ENCODE assay signal across 8 cellular contexts in genomic region chr21:42002421-42002958, GRCh38. TPM values are rescaled to one million over a fixed set of nuclear protein-coding genes. Genes with fewer than 3 reads are reported as not detected.
DNase-seq lines count a peak whose midpoint lies in the region; ATAC-seq, FAIRE-seq and TF ChIP-seq lines count a peak whose summit lies in the region.

No MANE protein-coding gene starts in this region.

- peak; percentile 77 for DNase-seq in GM03348 (ENCODE audit: low spot score)
- DNase-seq in T-helper 17 cell: peak in 1 of 3 donors; percentile 12
- DNase-seq in GM12878 (ENCODE audit: low read depth, low spot score): peak; percentile 86
- peak; percentile 77 for DNase-seq in stimulated activated CD4-positive, alpha-beta T cell treated with anti-CD3 and anti-CD28 coated beads, Interleukin-2, amount 100 ng/mL, for 4 hours (ENCODE audit: low read depth)
- no peak for DNase-seq in D341Med (ENCODE audit: low spot score)
- no peak for DNase-seq in right cardiac atrium
- DNase-seq in Calu3: no peak

- in situ Hi-C loops in GM12878 (cut with MboI): loop anchor here (5.0 kb wide), 1 partner anchor 75 kb away; no protein-coding TSS in a partner anchor

- H3K27ac ChIP-seq in HEK293 (ENCODE audit: extremely low read depth, low read depth, low read length) (no peak overlapping the region), GM12878 (ENCODE audit: control insufficient read depth, insufficient read depth) (peak overlapping the region; percentile 79), right cardiac atrium (ENCODE audit: low read length) (no peak overlapping the region)

- no peaks in the 10 kb centered on the region for H3K9me3 ChIP-seq in HEK293 (ENCODE audit: control insufficient read depth, insufficient read depth, low read depth, low read length)
- H3K9me3 ChIP-seq in T-helper 17 cell (ENCODE audit: control insufficient read depth, low read length, poor library complexity, severe bottlenecking): no peaks in the 10 kb centered on the region
- no peaks in the 10 kb centered on the region for H3K9me3 ChIP-seq in GM12878 (replicated peaks; ENCODE audit: control insufficient read depth, insufficient read depth, low read length)
- no peaks in the 10 kb centered on the region for H3K9me3 ChIP-seq in right cardiac atrium (ENCODE audit: control insufficient read depth, low read length)

- H3K79me2 ChIP-seq in GM12878 (ENCODE audit: control insufficient read depth, insufficient read depth, low read length): peaks cover 50% of the 10 kb centered on the region

- H3K4me1 ChIP-seq in HEK293 (ENCODE audit: control insufficient read depth, insufficient read depth, low read length) (0 out of 2 replicates have a peak, but pooled peaks cover 3% of the 10 kb centered on the region), GM12878 (ENCODE audit: control insufficient read depth, insufficient read depth, low read length) (peaks cover 19% of the 10 kb centered on the region), right cardiac atrium (ENCODE audit: control insufficient read depth, insufficient read depth, low read length) (no peaks in the 10 kb centered on the region)

- BruUV-seq in GM12878 (replicated peaks; lab: Mats Ljungman, UMichigan): no TSS peak
- no TSS peak for BruUV-seq in Calu3 (replicated peaks; lab: Mats Ljungman, UMichigan)

- H3K4me3 ChIP-seq in HEK293 (ENCODE audit: low read depth, low read length) (no peak overlapping the region), GM12878 (peak overlapping the region; percentile 50), right cardiac atrium (ENCODE audit: low read length) (no peak overlapping the region)

- H3K36me3 ChIP-seq in HEK293 (ENCODE audit: control insufficient read depth in 2 of 2, insufficient read depth in 1 of 2, low read length in 2 of 2) (peaks cover 10 to 50% of the 10 kb centered on the region in 2 experiments; a peak in 2 of 3 replicates), GM12878 (ENCODE audit: control insufficient read depth in 2 of 2, insufficient read depth in 2 of 2, low read length in 1 of 2) (peaks cover 2 to 14% of the 10 kb centered on the region in 2 experiments)

- no peaks in the 10 kb centered on the region for H3K9me3 Mint-ChIP-seq in Calu3 (ENCODE audit: low read depth, unreplicated experiment)

- no peaks in the 10 kb centered on the region for H3K27me3 ChIP-seq in GM12878 (replicated peaks in 1 of 2; ENCODE audit: control insufficient read depth in 2 of 2, insufficient read depth in 2 of 2, low read length in 1 of 2)
- no peaks in the 10 kb centered on the region for H3K27me3 ChIP-seq in right cardiac atrium (ENCODE audit: control insufficient read depth, insufficient read depth)

- peak; percentile 18 for FAIRE-seq in GM12878 (lab: Jason Lieb, UNC)

- intact Hi-C loops in GM12878 (cut with micrococcal nuclease; ENCODE audit: unreplicated experiment): loop anchor here (2.0 to 10.0 kb wide), 4 partner anchors 50 to 638 kb away; partner anchors contain the start of genes C2CD2 and MX2
- intact Hi-C loops in right cardiac atrium (cut with DNase I): loop anchor here in 3 of 4 donors (10.0 kb wide), 2 partner anchors 48 to 128 kb away; partner anchors contain the start of genes C2CD2 (in 3 of the 3) and PRDM15 (in 1 of the 3)
- intact Hi-C loops in Calu3 (cut with micrococcal nuclease; ENCODE audit: unreplicated experiment): no loop called here

- peaks cover 38% of the 10 kb centered on the region for H3K4me1 Mint-ChIP-seq in T-helper 17 cell
- peaks cover 13% of the 10 kb centered on the region for H3K4me1 Mint-ChIP-seq in Calu3 (ENCODE audit: low read depth, unreplicated experiment)

- no peak for TF ChIP-seq RAD21 in GM12878 (IDR thresholded peaks at IDR 0.05; ENCODE audit: insufficient read depth, low read depth, low read length)

- ATAC-seq in T-helper 17 cell (peak; percentile 72), GM12878 (peak; percentile 92), right cardiac atrium (no peak)

- H3K36me3 Mint-ChIP-seq in T-helper 17 cell (ENCODE audit: low read depth): peaks cover 22% of the 10 kb centered on the region
- H3K36me3 Mint-ChIP-seq in Calu3 (ENCODE audit: insufficient read depth, unreplicated experiment): peaks cover 14% of the 10 kb centered on the region

- H3K27me3 Mint-ChIP-seq in T-helper 17 cell (no peaks in the 10 kb centered on the region), Calu3 (ENCODE audit: unreplicated experiment) (no peaks in the 10 kb centered on the region)

- H3K9ac ChIP-seq in GM12878 (ENCODE audit: control insufficient read depth, insufficient read depth, low read length): peak overlapping the region; percentile 55

- peak; percentile 80 to 85; a peak in 3 of 4 replicates for TF ChIP-seq EP300 in GM12878 (IDR thresholded peaks at IDR 0.05; ENCODE audit: borderline replicate concordance in 1 of 2, control insufficient read depth in 1 of 2, low read depth in 2 of 2, low read length in 2 of 2)

- 1% methylated on average over 14 of the region's 14 CpGs for WGBS in GM12878 (ENCODE audit: insufficient coverage, insufficient replicate concordance, low lambda C conversion rate, missing lambda C conversion rate)
- WGBS in right cardiac atrium: 87% methylated on average over 14 of the region's 14 CpGs

- RAD21 ChIA-PET in GM12878 (lab: Charles Lee; ENCODE audit: unreplicated experiment): interaction anchor here (0.5 to 1.5 kb wide), 6 partner anchors 14 to 115 kb away, joined by 4 to 7 read pairs (median 5); no protein-coding TSS in a partner anchor

- CTCF ChIA-PET in HEK293 (lab: Yijun Ruan, JAX): interaction anchor here (0.5 to 0.6 kb wide), 2 partner anchors 97 to 256 kb away, joined by 3 to 4 read pairs; no protein-coding TSS in a partner anchor
- CTCF ChIA-PET in GM12878 (lab: Yijun Ruan, JAX): interaction anchor here (0.7 to 2.0 kb wide), 5 partner anchors 45 to 142 kb away, joined by 3 to 9 read pairs (median 3); no protein-coding TSS in a partner anchor
- CTCF ChIA-PET in Calu3 (lab: Charles Lee): no interaction called here

- H4K20me1 ChIP-seq in GM12878 (ENCODE audit: control insufficient read depth, insufficient read depth): no peaks in the 10 kb centered on the region

- peak overlapping the region; percentile 25 for H2AFZ ChIP-seq in GM12878 (ENCODE audit: control insufficient read depth, low read depth, low read length)

- SMC1A ChIA-PET in GM12878 (lab: Charles Lee; ENCODE audit: uncharacterized antibody, unreplicated experiment): interaction anchor here (0.9 to 1.6 kb wide), 5 partner anchors 9 to 115 kb away, joined by 3 to 5 read pairs (median 4); no protein-coding TSS in a partner anchor

- peak overlapping the region; percentile 86 for H3K27ac Mint-ChIP-seq in T-helper 17 cell
- no peak overlapping the region for H3K27ac Mint-ChIP-seq in Calu3 (ENCODE audit: unreplicated experiment)

- H3K4me3 Mint-ChIP-seq in T-helper 17 cell (peak overlapping the region; percentile 73), Calu3 (ENCODE audit: low read depth, unreplicated experiment) (no peak overlapping the region)

- POLR2A ChIA-PET in HEK293 (lab: Yijun Ruan, JAX): no interaction called here
- POLR2A ChIA-PET in GM12878 (lab: Charles Lee): interaction anchor here (0.8 to 1.4 kb wide), 4 partner anchors 15 to 128 kb away, joined by 3 to 9 read pairs (median 4); no protein-coding TSS in a partner anchor

- TF ChIP-seq CTCF in HEK293 (tag by site-specific recombination; IDR thresholded peaks at IDR 0.05) (no peak), GM12878 (IDR thresholded peaks at IDR 0.05 in 2 of 3, conservative IDR thresholded peaks at IDR 0.05 in 1 of 3; ENCODE audit: control insufficient read depth in 2 of 3, extremely low read depth in 1 of 3, insufficient read depth in 1 of 3, low read depth in 3 of 3, low read length in 3 of 3) (no peak), Calu3 (IDR thresholded peaks at IDR 0.05; ENCODE audit: unreplicated experiment) (no peak)

- TF ChIP-seq POLR2A in GM12878 (IDR thresholded peaks at IDR 0.05; ENCODE audit: low read depth, low read length): 0 out of 2 replicates have a peak, but pooled peaks have one; percentile 18

- H3K4me2 ChIP-seq in GM12878 (ENCODE audit: control insufficient read depth, insufficient read depth): peak overlapping the region; percentile 48

RNA-seq across cellular contexts. Expression of gene ZBTB21, which starts 7.7 kb away (rescaled TPM):
- total RNA-seq in T-helper 17 cell (100 to 1,000 TPM; 110 to 118 TPM), GM12878 (2014; rRNA removed) (8.5 and 9.8 TPM in 2 replicates), GM12878 (2014; rRNA removed; fragmentation: Illumina TruSeq; extraction: Trizol) (13.1 and 13.4 TPM in 2 replicates), GM12878 (2021) (17.9 and 21.6 TPM in 2 replicates), right cardiac atrium (10 to 100 TPM in 2 of 4 donors, 1 to 10 TPM in 2; 6.8 to 15.2 (median 8.9) TPM), Calu3 (2022) (14.5 and 17.3 TPM in 2 replicates)
- 28.7 and 28.9 TPM in 2 replicates for total RNA-seq in GM12878 (2013; cell fraction: nucleolus; rRNA removed)
- polyA plus RNA-seq in GM12878 (2011; ENCODE audit: low read depth): 6.1 TPM
- polyA plus RNA-seq in GM12878 (2011; rRNA removed) (9.1 and 9.6 TPM in 2 replicates), GM12878 (2014; fragmentation: Illumina TruSeq; extraction: Trizol) (12.6 and 12.7 TPM in 2 replicates), GM12878 (2014; fragmentation: Nextera tagmentation; extraction: Ambion mirVana) (1 to 10 TPM; 1.8 to 2.3 TPM), GM12878 (2014; rRNA removed) (6.3 and 7.0 TPM in 2 replicates), GM12878 (2016; fragmentation: Nextera tagmentation; extraction: Ambion mirVana) (10 to 100 TPM; 11.3 to 13.9 TPM), right cardiac atrium (2.6 TPM)
- polyA plus RNA-seq in GM12878 (2011; cell fraction: cytosol; rRNA removed): 5.7 and 11.2 TPM in 2 replicates
- 12.9 and 18.3 TPM in 2 replicates for polyA plus RNA-seq in GM12878 (2011; cell fraction: nucleus; rRNA removed)
- polyA plus RNA-seq in GM12878 (2012): 9.1 and 9.6 TPM in 2 replicates
- 14.7 and 15.7 TPM in 2 replicates for polyA minus RNA-seq in GM12878 (2011; rRNA and poly(A)+ RNA removed)
- polyA minus RNA-seq in GM12878 (2011; cell fraction: cytosol; rRNA and poly(A)+ RNA removed): 6.4 and 8.6 TPM in 2 replicates
- polyA minus RNA-seq in GM12878 (2011; cell fraction: nucleus; rRNA and poly(A)+ RNA removed): 10.8 and 12.8 TPM in 2 replicates

RNA-seq across cellular contexts. Expression of gene C2CD2, which starts 48.7 kb away (rescaled TPM):
- total RNA-seq in T-helper 17 cell: 1 to 10 TPM; 3.7 to 6.0 TPM
- total RNA-seq in GM12878 (2013; cell fraction: nucleolus; rRNA removed): 193 and 225 TPM in 2 replicates
- total RNA-seq in GM12878 (2014; rRNA removed): 13.0 and 13.7 TPM in 2 replicates
- 8.3 and 10.9 TPM in 2 replicates for total RNA-seq in GM12878 (2014; rRNA removed; fragmentation: Illumina TruSeq; extraction: Trizol)
- total RNA-seq in GM12878 (2021): 11.2 and 11.6 TPM in 2 replicates
- 4.4 TPM for polyA plus RNA-seq in GM12878 (2011; ENCODE audit: low read depth)
- 26.9 and 30.9 TPM in 2 replicates for polyA plus RNA-seq in GM12878 (2011; rRNA removed)
- 22.6 and 26.7 TPM in 2 replicates for polyA plus RNA-seq in GM12878 (2011; cell fraction: cytosol; rRNA removed)
- polyA plus RNA-seq in GM12878 (2011; cell fraction: nucleus; rRNA removed): 59.4 and 76.9 TPM in 2 replicates
- 7.7 and 13.4 TPM in 2 replicates for polyA plus RNA-seq in GM12878 (2012)
- polyA plus RNA-seq in GM12878 (2014; fragmentation: Illumina TruSeq; extraction: Trizol): 8.8 and 9.3 TPM in 2 replicates
- polyA plus RNA-seq in GM12878 (2014; fragmentation: Nextera tagmentation; extraction: Ambion mirVana): 1 to 10 TPM; 2.2 to 2.9 TPM
- 9.9 and 11.1 TPM in 2 replicates for polyA plus RNA-seq in GM12878 (2014; rRNA removed)
- 1 to 10 TPM; 2.5 to 4.9 TPM for polyA plus RNA-seq in GM12878 (2016; fragmentation: Nextera tagmentation; extraction: Ambion mirVana)
- 57.2 and 71.5 TPM in 2 replicates for polyA minus RNA-seq in GM12878 (2011; rRNA and poly(A)+ RNA removed)
- polyA minus RNA-seq in GM12878 (2011; cell fraction: cytosol; rRNA and poly(A)+ RNA removed): 9.8 and 11.5 TPM in 2 replicates
- polyA minus RNA-seq in GM12878 (2011; cell fraction: nucleus; rRNA and poly(A)+ RNA removed): 29.0 and 42.4 TPM in 2 replicates
- 10 to 100 TPM in 1 of 4 donors, 1 to 10 TPM in 3; 8.0 to 10.0 (median 8.4) TPM for total RNA-seq in right cardiac atrium
- 6.2 TPM for polyA plus RNA-seq in right cardiac atrium
- total RNA-seq in Calu3 (2022): 13.6 and 15.8 TPM in 2 replicates

Comparison
In these comparisons a context has a peak if more than half of its experiments do, and no peak if none do; other contexts are left out.
1. DNase-seq: peak in GM03348 (single experiment), GM12878 (single experiment) and stimulated activated CD4-positive, alpha-beta T cell treated with anti-CD3 and anti-CD28 coated beads, Interleukin-2, amount 100 ng/mL, for 4 hours (single experiment); none in D341Med (single experiment), right cardiac atrium (0 of 3) and Calu3 (single experiment).
2. ATAC-seq: peak in T-helper 17 cell (single experiment) and GM12878 (single experiment); none in right cardiac atrium (0 of 2).